8 cellular contexts compared by ENCODE assay signal in genomic region chr22:36659762-36660509, GRCh38. TPM values are rescaled to one million over a fixed set of nuclear protein-coding genes. Genes with fewer than 3 reads are reported as not detected.
DNase-seq lines count a peak whose midpoint lies in the region; ATAC-seq and TF ChIP-seq lines count a peak whose summit lies in the region.

No MANE protein-coding gene starts in this region.

- no peak for TF ChIP-seq EP300 in upper lobe of left lung (IDR thresholded peaks at IDR 0.05)

- H3K27ac ChIP-seq in osteoblast (ENCODE audit: low read depth, low read length), result no peak overlapping the region
- peak overlapping the region in 2 of 4 donors; percentile 41 to 59 for H3K27ac ChIP-seq in upper lobe of left lung

- ATAC-seq in upper lobe of left lung (ENCODE audit: low FRiP score in 2 of 2) (peak; percentile 87 to 93), HG03045 (IDR thresholded peaks at IDR 0.05; ENCODE audit: unreplicated experiment) (no peak), GM18505 (IDR thresholded peaks at IDR 0.05; ENCODE audit: unreplicated experiment) (no peak)

- H3K4me3 ChIP-seq in fibroblast of pulmonary artery (replicated peaks; ENCODE audit: low read depth, low read length), result no peak overlapping the region
- peak overlapping the region; percentile 56 for H3K4me3 ChIP-seq in osteoblast (ENCODE audit: insufficient read depth, low read length)
- H3K4me3 ChIP-seq in upper lobe of left lung, result no peak overlapping the region

- 27 to 47% methylated on average over 14 to 19 of the region's 19 CpGs for WGBS in upper lobe of left lung, 2 donors

- H3K36me3 ChIP-seq in osteoblast (ENCODE audit: insufficient read depth, low read length), result no peaks in the 10 kb centered on the region
- H3K36me3 ChIP-seq in upper lobe of left lung, result no peaks in the 10 kb centered on the region

- TF ChIP-seq CTCF in fibroblast of pulmonary artery (IDR thresholded peaks at IDR 0.05; ENCODE audit: low read length, missing control alignments), result no peak
- TF ChIP-seq CTCF in osteoblast (IDR thresholded peaks at IDR 0.05; ENCODE audit: extremely low read depth, low read depth, low read length), result no peak
- TF ChIP-seq CTCF in upper lobe of left lung (IDR thresholded peaks at IDR 0.05), result no peak

- H3K9me3 ChIP-seq in osteoblast (ENCODE audit: low read depth, low read length), result peaks cover under 1% of the 10 kb centered on the region
- H3K9me3 ChIP-seq in upper lobe of left lung, result no peaks in the 10 kb centered on the region

- TF ChIP-seq POLR2A in upper lobe of left lung (IDR thresholded peaks at IDR 0.05) (no peak), GM18505 (IDR thresholded peaks at IDR 0.05; ENCODE audit: borderline replicate concordance, extremely low read depth, insufficient read depth, insufficient read length) (no peak)

- DNase-seq in GDM1 (lab: John Stamatoyannopoulos, UW), result peak; percentile 82
- peak; percentile 60 for DNase-seq in NCI-H1105 (lab: John Stamatoyannopoulos, UW)
- peak; percentile 2 to 4 for DNase-seq in activated CD4-positive, alpha-beta T cell treated with anti-CD3 and anti-CD28 coated beads, Interleukin-2, amount 50 U/mL, for 4 hours
- peak; percentile 88 for DNase-seq in fibroblast of pulmonary artery (ENCODE audit: low read depth)
- DNase-seq in osteoblast (ENCODE audit: insufficient read length, low spot score, missing footprints), result peak; percentile 96
- DNase-seq in upper lobe of left lung, result peak; percentile 83 to 97

- H3K4me1 ChIP-seq in osteoblast (ENCODE audit: insufficient read depth, low read length) (peaks cover 19% of the 10 kb centered on the region), upper lobe of left lung (peaks cover 14 to 18% (median 16%) of the 10 kb centered on the region in 4 donors)

- H3K79me2 ChIP-seq in osteoblast (ENCODE audit: insufficient read depth, low read length), result no peaks in the 10 kb centered on the region

- H2AFZ ChIP-seq in osteoblast (ENCODE audit: low read length), result peak overlapping the region; percentile 42

- no peaks in the 10 kb centered on the region for H4K20me1 ChIP-seq in osteoblast (ENCODE audit: insufficient read depth, low read length)

- H3K4me2 ChIP-seq in osteoblast (ENCODE audit: insufficient read depth, low read length), result peak overlapping the region; percentile 84

- peaks cover 19% of the 10 kb centered on the region for H3K27me3 ChIP-seq in osteoblast (ENCODE audit: insufficient read depth, low read length)
- no peaks in the 10 kb centered on the region for H3K27me3 ChIP-seq in upper lobe of left lung

RNA-seq across cellular contexts. Expression of gene CACNG2, which starts 43.6 kb away (rescaled TPM):
- not detected in 2 replicates for total RNA-seq in osteoblast
- not detected for total RNA-seq in upper lobe of left lung

Comparison
In these comparisons a context has a peak if more than half of its experiments do, and no peak if none do; other contexts are left out.
1. DNase-seq: peak in every context shown above with its lines; median percentile 96 in osteoblast; 90 in upper lobe of left lung; 88 in fibroblast of pulmonary artery; 82 in GDM1; 60 in NCI-H1105; 3 in activated CD4-positive, alpha-beta T cell treated with anti-CD3 and anti-CD28 coated beads, Interleukin-2, amount 50 U/mL, for 4 hours.
2. ATAC-seq: peak in upper lobe of left lung (2 of 2); none in HG03045 (single experiment) and GM18505 (single experiment).